30 cellular contexts compared by ENCODE assay signal in the genomic region with DNA sequence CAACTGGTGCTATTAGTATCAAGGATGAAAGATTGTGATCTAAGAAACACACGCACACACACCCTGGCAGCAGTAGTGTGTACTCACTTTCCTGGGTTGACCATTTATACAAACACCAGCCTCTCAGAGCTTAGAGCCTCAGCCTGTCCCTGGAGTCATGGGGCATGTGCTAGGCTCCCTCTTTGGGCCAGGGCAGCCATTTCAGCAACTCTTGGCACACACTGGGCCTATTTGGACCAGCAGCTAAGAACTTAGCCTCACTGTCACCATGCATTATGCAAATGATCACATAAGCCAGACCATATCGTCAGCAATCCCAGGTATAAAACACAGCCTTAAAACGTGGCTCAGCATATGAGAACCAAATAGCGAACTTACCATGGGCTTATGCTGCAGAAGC. TPM values are rescaled to one million over a fixed set of nuclear protein-coding genes. Genes with fewer than 3 reads are reported as not detected.
"Had no signal": no experiment of that assay in that cellular context is flagged by ENCODE, and none has a peak within 500 bp of the region (broad histone marks: within the 10 kb centered on the region; RNA-seq: fewer than 3 reads in every experiment).

No MANE protein-coding gene starts in this region.

- H3K27ac Mint-ChIP-seq: activated CD4-positive, alpha-beta memory T cell treated with anti-CD3 and anti-CD28 coated beads for 36 hours; activated CD4-positive, alpha-beta T cell treated with anti-CD3 and anti-CD28 coated beads for 36 hours; activated CD4-positive, alpha-beta T cell treated with anti-CD3 and anti-CD28 coated beads, Interleukin-2, amount 10 ng/mL, durations not matched to agents 24 days and 14 days; activated CD8-positive, alpha-beta memory T cell treated with anti-CD3 and anti-CD28 coated beads, Interleukin-2, amount 10 ng/mL, durations not matched to agents 7 days and 5 days; activated CD8-positive, alpha-beta T cell treated with anti-CD3 and anti-CD28 coated beads, Interleukin-2, amount 10 ng/mL, durations not matched to agents 7 days and 5 days; activated naive CD4-positive, alpha-beta T cell treated with anti-CD3 and anti-CD28 coated beads, Interleukin-2, amount 10 ng/mL, durations not matched to agents 7 days and 5 days; activated naive CD4-positive, alpha-beta T cell treated with anti-CD3 and anti-CD28 coated beads, Interleukin-2, amount 50 U/mL, for 72 hours; activated naive CD8-positive, alpha-beta T cell treated with anti-CD3 and anti-CD28 coated beads, Interleukin-2, amount 10 ng/mL, durations not matched to agents 7 days and 5 days; activated T-helper 1 cell treated with anti-CD3 and anti-CD28 coated beads, Interleukin-12 subunit alpha, Interleukin-12 subunit beta, Interleukin-2, Interleukin-4 antibody, amounts not matched to agents 30 ng/mL and 10 ng/mL and 1 ng/mL, durations not matched to agents 14 hours and 24 hours and 36 hours; activated T-helper 2 cell treated with anti-CD3 and anti-CD28 coated beads, Interferon-gamma antibody, Interleukin-2, Interleukin-4, amounts not matched to agents 10 μg/mL and 5 μg/mL and 100 μg/mL, durations not matched to agents 14 hours and 24 hours and 36 hours; T-helper 17 cell had no signal

- H3K4me3 ChIP-seq: ascending aorta, breast epithelium, cardiac muscle cell, colonic mucosa, esophagus squamous epithelium, gastroesophageal sphincter had no signal

- H3K36me3 Mint-ChIP-seq: activated CD4-positive, alpha-beta memory T cell treated with anti-CD3 and anti-CD28 coated beads for 36 hours; activated CD8-positive, alpha-beta memory T cell treated with anti-CD3 and anti-CD28 coated beads, Interleukin-2, amount 10 ng/mL, durations not matched to agents 7 days and 5 days; activated naive CD4-positive, alpha-beta T cell treated with anti-CD3 and anti-CD28 coated beads, Interleukin-2, amount 10 ng/mL, durations not matched to agents 7 days and 5 days; activated naive CD4-positive, alpha-beta T cell treated with anti-CD3 and anti-CD28 coated beads, Interleukin-2, amount 50 U/mL, for 72 hours; activated naive CD8-positive, alpha-beta T cell treated with anti-CD3 and anti-CD28 coated beads, Interleukin-2, amount 10 ng/mL, durations not matched to agents 7 days and 5 days had no signal

- H3K4me3 Mint-ChIP-seq: activated CD4-positive, alpha-beta memory T cell treated with anti-CD3 and anti-CD28 coated beads for 36 hours; activated CD4-positive, alpha-beta T cell treated with anti-CD3 and anti-CD28 coated beads for 36 hours; activated CD4-positive, alpha-beta T cell treated with anti-CD3 and anti-CD28 coated beads, Interleukin-2, amount 10 ng/mL, durations not matched to agents 24 days and 14 days; activated CD8-positive, alpha-beta memory T cell treated with anti-CD3 and anti-CD28 coated beads, Interleukin-2, amount 10 ng/mL, durations not matched to agents 7 days and 5 days; activated CD8-positive, alpha-beta T cell treated with anti-CD3 and anti-CD28 coated beads, Interleukin-2, amount 10 ng/mL, durations not matched to agents 7 days and 5 days; activated naive CD4-positive, alpha-beta T cell treated with anti-CD3 and anti-CD28 coated beads, Interleukin-2, amount 10 ng/mL, durations not matched to agents 7 days and 5 days; activated naive CD8-positive, alpha-beta T cell treated with anti-CD3 and anti-CD28 coated beads, Interleukin-2, amount 10 ng/mL, durations not matched to agents 7 days and 5 days; activated T-helper 1 cell treated with anti-CD3 and anti-CD28 coated beads, Interleukin-12 subunit alpha, Interleukin-12 subunit beta, Interleukin-2, Interleukin-4 antibody, amounts not matched to agents 30 ng/mL and 10 ng/mL and 1 ng/mL, durations not matched to agents 14 hours and 24 hours and 36 hours; brain; T-helper 17 cell had no signal

- H3K4me1 ChIP-seq: ascending aorta, breast epithelium, colonic mucosa had no signal

- H3K4me1 Mint-ChIP-seq: activated CD4-positive, alpha-beta T cell treated with anti-CD3 and anti-CD28 coated beads for 36 hours; activated CD4-positive, alpha-beta T cell treated with anti-CD3 and anti-CD28 coated beads, Interleukin-2, amount 10 ng/mL, durations not matched to agents 24 days and 14 days; activated CD8-positive, alpha-beta memory T cell treated with anti-CD3 and anti-CD28 coated beads, Interleukin-2, amount 10 ng/mL, durations not matched to agents 7 days and 5 days; activated naive CD8-positive, alpha-beta T cell treated with anti-CD3 and anti-CD28 coated beads, Interleukin-2, amount 10 ng/mL, durations not matched to agents 7 days and 5 days; T-helper 17 cell had no signal

- DNase-seq: activated CD4-positive, alpha-beta memory T cell treated with anti-CD3 and anti-CD28 coated beads for 36 hours; activated CD4-positive, alpha-beta T cell treated with anti-CD3 and anti-CD28 coated beads, Interleukin-2, amount 10 ng/mL, durations not matched to agents 24 days and 14 days; activated CD4-positive, CD25-positive, alpha-beta regulatory T cell; activated CD4-positive, CD25-positive, alpha-beta regulatory T cell treated with anti-CD3 and anti-CD28 coated beads, Interleukin-2, amount 50 U/mL, for 72 hours; activated CD8-positive, alpha-beta memory T cell treated with anti-CD3 and anti-CD28 coated beads, Interleukin-2, amount 10 ng/mL, durations not matched to agents 7 days and 5 days; activated CD8-positive, alpha-beta memory T cell treated with anti-CD3 and anti-CD28 coated beads, Interleukin-2, amount 50 U/mL, for 4 hours; activated CD8-positive, alpha-beta T cell treated with anti-CD3 and anti-CD28 coated beads, Interleukin-2, amount 10 ng/mL, durations not matched to agents 7 days and 5 days; activated effector memory CD4-positive, alpha-beta T cell treated with anti-CD3 and anti-CD28 coated beads, Interleukin-2, amount 50 U/mL, for 16 hours; activated naive CD4-positive, alpha-beta T cell treated with anti-CD3 and anti-CD28 coated beads, Interleukin-2, amount 10 ng/mL, durations not matched to agents 7 days and 5 days; activated naive CD8-positive, alpha-beta T cell treated with anti-CD3 and anti-CD28 coated beads, Interleukin-2, amount 10 ng/mL, durations not matched to agents 7 days and 5 days; activated T-cell treated with anti-CD3 and anti-CD28 coated beads, Interleukin-2, amount 50 U/mL, for 1 hour; activated T-cell treated with anti-CD3 and anti-CD28 coated beads, Interleukin-2, amount 50 U/mL, for 48 hours; central memory CD4-positive, alpha-beta T cell; cerebellar nuclear complex; colonic mucosa; effector CD8-positive, alpha-beta T cell; esophagus squamous epithelium; foreskin melanocyte; T-helper 1 cell; T-helper 17 cell had no signal

- ATAC-seq: activated CD4-positive, alpha-beta T cell treated with anti-CD3 and anti-CD28 coated beads for 36 hours; activated CD8-positive, alpha-beta memory T cell treated with anti-CD3 and anti-CD28 coated beads, Interleukin-2, amount 10 ng/mL, durations not matched to agents 7 days and 5 days; activated CD8-positive, alpha-beta T cell treated with anti-CD3 and anti-CD28 coated beads, Interleukin-2, amount 10 ng/mL, durations not matched to agents 7 days and 5 days; activated naive CD4-positive, alpha-beta T cell treated with anti-CD3 and anti-CD28 coated beads, Interleukin-2, amount 50 U/mL, for 72 hours; gastroesophageal sphincter; T-helper 17 cell had no signal

- H3K27me3 Mint-ChIP-seq: activated CD4-positive, alpha-beta memory T cell treated with anti-CD3 and anti-CD28 coated beads for 36 hours; activated CD4-positive, alpha-beta T cell treated with anti-CD3 and anti-CD28 coated beads, Interleukin-2, amount 10 ng/mL, durations not matched to agents 24 days and 14 days; activated CD8-positive, alpha-beta memory T cell treated with anti-CD3 and anti-CD28 coated beads, Interleukin-2, amount 10 ng/mL, durations not matched to agents 7 days and 5 days; activated naive CD4-positive, alpha-beta T cell treated with anti-CD3 and anti-CD28 coated beads, Interleukin-2, amount 10 ng/mL, durations not matched to agents 7 days and 5 days; activated naive CD8-positive, alpha-beta T cell treated with anti-CD3 and anti-CD28 coated beads, Interleukin-2, amount 10 ng/mL, durations not matched to agents 7 days and 5 days; brain; T-helper 17 cell had no signal

- H3K27ac ChIP-seq: ascending aorta, cardiac muscle cell, colonic mucosa, epithelial cell of prostate, esophagus squamous epithelium, gastroesophageal sphincter had no signal

- H3K36me3 ChIP-seq: ascending aorta, breast epithelium, cardiac muscle cell, colonic mucosa, esophagus squamous epithelium, gastroesophageal sphincter had no signal

- H3K9me3 Mint-ChIP-seq: activated CD4-positive, alpha-beta memory T cell treated with anti-CD3 and anti-CD28 coated beads for 36 hours; activated CD4-positive, alpha-beta T cell treated with anti-CD3 and anti-CD28 coated beads, Interleukin-2, amount 10 ng/mL, durations not matched to agents 24 days and 14 days; activated naive CD4-positive, alpha-beta T cell treated with anti-CD3 and anti-CD28 coated beads, Interleukin-2, amount 10 ng/mL, durations not matched to agents 7 days and 5 days; activated naive CD4-positive, alpha-beta T cell treated with anti-CD3 and anti-CD28 coated beads, Interleukin-2, amount 50 U/mL, for 72 hours; activated T-helper 1 cell treated with anti-CD3 and anti-CD28 coated beads, Interleukin-12 subunit alpha, Interleukin-12 subunit beta, Interleukin-2, Interleukin-4 antibody, amounts not matched to agents 30 ng/mL and 10 ng/mL and 1 ng/mL, durations not matched to agents 14 hours and 24 hours and 36 hours; activated T-helper 2 cell treated with anti-CD3 and anti-CD28 coated beads, Interferon-gamma antibody, Interleukin-2, Interleukin-4, amounts not matched to agents 10 μg/mL and 5 μg/mL and 100 μg/mL, durations not matched to agents 14 hours and 24 hours and 36 hours had no signal

- H3K9me3 ChIP-seq: ascending aorta, breast epithelium, colonic mucosa, esophagus squamous epithelium, gastroesophageal sphincter had no signal

- H3K27me3 ChIP-seq: ascending aorta, breast epithelium, cardiac muscle cell, colonic mucosa, esophagus squamous epithelium, gastroesophageal sphincter had no signal

RNA-seq across cellular contexts. Expression of gene GLI3, which starts 51.3 kb away (rescaled TPM):
- total RNA-seq: activated CD4-positive, alpha-beta T cell treated with anti-CD3 and anti-CD28 coated beads, Interleukin-2, amount 10 ng/mL, durations not matched to agents 24 days and 14 days; activated CD8-positive, alpha-beta T cell treated with anti-CD3 and anti-CD28 coated beads, Interleukin-2, amount 10 ng/mL, durations not matched to agents 7 days and 5 days; activated T-helper 1 cell treated with anti-CD3 and anti-CD28 coated beads, Interleukin-12 subunit alpha, Interleukin-12 subunit beta, Interleukin-2, Interleukin-4 antibody, amounts not matched to agents 30 ng/mL and 10 ng/mL and 1 ng/mL, durations not matched to agents 14 hours and 24 hours and 36 hours; activated T-helper 2 cell treated with anti-CD3 and anti-CD28 coated beads, Interferon-gamma antibody, Interleukin-2, Interleukin-4, amounts not matched to agents 10 μg/mL and 5 μg/mL and 100 μg/mL, durations not matched to agents 14 hours and 24 hours and 36 hours had no signal
